In genomic region chr18:48938827-48939367, GRCh38 we compare ENCODE assay signal across 10 cellular contexts. TPM values are rescaled to one million over a fixed set of nuclear protein-coding genes. Genes with fewer than 3 reads are reported as not detected.
DNase-seq lines count a peak whose midpoint lies in the region; ATAC-seq and TF ChIP-seq lines count a peak whose summit lies in the region.
"Had no signal": no experiment of that assay in that cellular context is flagged by ENCODE, and none has a peak within 500 bp of the region (broad histone marks: within the 10 kb centered on the region; RNA-seq: fewer than 3 reads in every experiment).

No MANE protein-coding gene starts in this region.

- no peaks in the 10 kb centered on the region for H3K9me3 Mint-ChIP-seq in CD8-positive, alpha-beta T cell
- H3K9me3 Mint-ChIP-seq in endothelial cell (ENCODE audit: unreplicated experiment) = no peaks in the 10 kb centered on the region

- TF ChIP-seq CTCF in CD8-positive, alpha-beta T cell (IDR thresholded peaks at IDR 0.05) = no peak
- TF ChIP-seq CTCF in adrenal gland (IDR thresholded peaks at IDR 0.05) (no peak), cardiac muscle cell (IDR thresholded peaks at IDR 0.05; ENCODE audit: low read depth, low read length) (no peak), endothelial cell (IDR thresholded peaks at IDR 0.05; ENCODE audit: unreplicated experiment) (no peak)

- H3K36me3 ChIP-seq in CD8-positive, alpha-beta T cell (ENCODE audit: insufficient read depth, low read length) = no peaks in the 10 kb centered on the region
- H3K36me3 ChIP-seq in adrenal gland (replicated peaks in 1 of 2) (peaks cover 0 to 13% of the 10 kb centered on the region in 2 donors), cardiac muscle cell (peaks cover 15% of the 10 kb centered on the region)

- no peak for ATAC-seq in CD8-positive, alpha-beta T cell

- WGBS in adrenal gland, 4 donors = 28 to 72% (median 38%) methylated on average over 7 to 12 of the region's 12 CpGs

- no peak overlapping the region for H3K4me3 ChIP-seq in CD8-positive, alpha-beta T cell (ENCODE audit: low read depth, low read length)
- H3K4me3 ChIP-seq in adrenal gland (peak overlapping the region in 1 of 4 donors; percentile 43), cardiac muscle cell (peak overlapping the region; percentile 0), skeletal muscle cell (ENCODE audit: low read depth, low read length) (peak overlapping the region; percentile 22)

- H3K4me1 ChIP-seq in CD8-positive, alpha-beta T cell (ENCODE audit: insufficient read depth, low read length) = peaks cover 77% of the 10 kb centered on the region
- H3K4me1 ChIP-seq in adrenal gland (replicated peaks in 1 of 2) (peaks cover 60 to 90% of the 10 kb centered on the region in 2 donors), cardiac muscle cell (ENCODE audit: low read depth) (peaks cover 88% of the 10 kb centered on the region)

- peaks cover 28% of the 10 kb centered on the region for H3K36me3 Mint-ChIP-seq in CD8-positive, alpha-beta T cell
- peaks cover 26% of the 10 kb centered on the region for H3K36me3 Mint-ChIP-seq in endothelial cell (ENCODE audit: low read depth, unreplicated experiment)

- POLR2A ChIA-PET in CD8-positive, alpha-beta T cell (lab: Charles Lee) = interaction anchor here (1.7 to 1.9 kb wide), 3 partner anchors 9 to 14 kb away, joined by 5 to 7 read pairs (median 5); no protein-coding TSS in a partner anchor

- peaks cover 92% of the 10 kb centered on the region for H3K4me1 Mint-ChIP-seq in CD8-positive, alpha-beta T cell (ENCODE audit: low read depth)
- peaks cover 84% of the 10 kb centered on the region for H3K4me1 Mint-ChIP-seq in endothelial cell (ENCODE audit: unreplicated experiment)

- H3K27ac ChIP-seq in CD8-positive, alpha-beta T cell (ENCODE audit: low read depth, low read length) = no peak overlapping the region
- H3K27ac ChIP-seq in adrenal gland = peak overlapping the region in 3 of 5 donors; percentile 68 to 99 (median 85)
- peak overlapping the region; percentile 96 for H3K27ac ChIP-seq in cardiac muscle cell

- H3K27me3 Mint-ChIP-seq in CD8-positive, alpha-beta T cell (ENCODE audit: low read depth) = no peaks in the 10 kb centered on the region
- peaks cover 7% of the 10 kb centered on the region for H3K27me3 Mint-ChIP-seq in endothelial cell (ENCODE audit: unreplicated experiment)

- H3K27ac Mint-ChIP-seq in CD8-positive, alpha-beta T cell = peak overlapping the region; percentile 68
- H3K27ac Mint-ChIP-seq in endothelial cell (ENCODE audit: unreplicated experiment) = no peak overlapping the region

- CTCF ChIA-PET in CD8-positive, alpha-beta T cell (lab: Charles Lee) = interaction anchor here (1.2 to 1.6 kb wide), 2 partner anchors 26 to 28 kb away, joined by 4 read pairs; no protein-coding TSS in a partner anchor

- no peak overlapping the region for H3K4me3 Mint-ChIP-seq in CD8-positive, alpha-beta T cell
- no peak overlapping the region for H3K4me3 Mint-ChIP-seq in endothelial cell (ENCODE audit: unreplicated experiment)

- no peaks in the 10 kb centered on the region for H3K27me3 ChIP-seq in CD8-positive, alpha-beta T cell (ENCODE audit: insufficient read depth, low read length)
- H3K27me3 ChIP-seq in adrenal gland (no peaks in the 10 kb centered on the region), cardiac muscle cell (no peaks in the 10 kb centered on the region)

- intact Hi-C loops in CD8-positive, alpha-beta T cell (cut with DNase I, micrococcal nuclease) = loop anchor here in 1 of 2 experiments (2.0 kb wide), 1 partner anchor 14 kb away; no protein-coding TSS in a partner anchor
- intact Hi-C loops in adrenal gland (cut with DNase I) = no loop called here

- TF ChIP-seq POLR2A in adrenal gland (IDR thresholded peaks at IDR 0.05) = no peak

- no peak for DNase-seq in CD8-positive, alpha-beta T cell
- no peak for DNase-seq in adrenal gland
- no peak for DNase-seq in cardiac muscle cell (ENCODE audit: low read depth in 1 of 2, low spot score in 1 of 2)
- DNase-seq in skeletal muscle cell (ENCODE audit: low read depth) = no peak
- DNase-seq in activated T-cell treated with anti-CD3 and anti-CD28 coated beads, Interleukin-2, amount 50 U/mL, for 48 hours = no peak
- no peak for DNase-seq in NCI-H2107 treated with DMSO at 0.1 percent for 48 hours (lab: John Stamatoyannopoulos, UW; ENCODE audit: unreplicated experiment)
- DNase-seq in endothelial cell (ENCODE audit: low spot score) = no peak
- no peak for DNase-seq in NCI-H2171 (lab: John Stamatoyannopoulos, UW)
- DNase-seq: activated T-cell treated with anti-CD3 and anti-CD28 coated beads for 4 hours, SIG-M5 had no signal

- no peaks in the 10 kb centered on the region for H3K9me3 ChIP-seq in CD8-positive, alpha-beta T cell (ENCODE audit: low read length)
- H3K9me3 ChIP-seq in adrenal gland (replicated peaks in 1 of 3) (no peaks in the 10 kb centered on the region), cardiac muscle cell (ENCODE audit: low read depth) (no peaks in the 10 kb centered on the region)

RNA-seq across cellular contexts. Expression of gene SMAD7, which starts 11.9 kb away (rescaled TPM):
- total RNA-seq in CD8-positive, alpha-beta T cell = 100 to 1,000 TPM; 227 to 236 TPM
- total RNA-seq in adrenal gland (10 to 100 TPM; 14.5 to 68.3 (median 25.5) TPM), cardiac muscle cell (93.1 and 129 TPM in 2 replicates), endothelial cell (ENCODE audit: unreplicated experiment) (30.1 TPM)
- polyA plus RNA-seq in adrenal gland (10 to 100 TPM in 1 of 3 donors, 1 to 10 TPM in 2; 6.1 to 12.6 (median 8.2) TPM), cardiac muscle cell (60.1 and 80.8 TPM in 2 replicates)
